In the genomic region with DNA sequence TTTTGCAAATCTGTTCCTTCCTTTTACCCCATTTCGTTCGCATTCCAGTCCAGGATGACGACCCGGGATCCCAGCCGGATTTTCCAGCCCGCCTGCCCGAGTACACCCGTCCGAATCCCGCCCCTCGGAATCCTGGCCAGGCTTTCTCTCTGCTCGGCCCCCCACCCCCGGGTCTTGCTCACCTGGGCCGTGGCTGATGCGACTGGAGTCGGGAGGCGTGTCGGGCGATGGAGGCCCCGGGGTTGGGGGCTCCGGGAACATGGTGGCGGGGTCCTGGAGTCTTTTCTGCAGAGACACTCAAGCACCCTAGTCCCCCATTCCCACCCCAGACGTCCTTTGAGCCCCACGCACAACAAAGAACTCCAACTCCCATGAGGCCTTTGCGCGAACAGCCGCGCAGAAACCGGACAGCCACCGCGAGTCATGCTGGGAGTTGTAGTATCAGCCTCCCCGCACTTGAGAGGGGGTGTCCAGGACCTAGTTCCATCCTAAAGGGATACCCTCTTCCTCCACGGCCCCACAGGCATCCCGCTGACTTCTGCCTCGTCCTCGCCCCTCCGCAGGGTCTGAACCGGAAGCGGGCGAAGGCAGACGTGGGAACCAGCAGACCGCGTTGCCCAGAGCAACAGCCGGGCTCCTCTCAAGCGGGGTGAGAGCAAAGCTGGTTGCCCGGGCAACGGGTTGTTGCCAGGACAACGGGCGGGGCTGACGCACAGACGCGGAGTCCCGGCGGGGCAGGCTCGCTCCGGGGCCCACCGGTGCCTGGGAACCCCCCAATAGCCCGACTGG, we compare ENCODE assay signal across 8 cellular contexts. TPM values are rescaled to one million over a fixed set of nuclear protein-coding genes. Genes with fewer than 3 reads are reported as not detected.
DNase-seq lines count a peak whose midpoint lies in the region; ATAC-seq and TF ChIP-seq lines count a peak whose summit lies in the region.

No MANE protein-coding gene starts in this region.

- CTCF ChIA-PET in OCI-LY7 (lab: Charles Lee; ENCODE audit: unreplicated experiment) = no interaction called here

- no peaks in the 10 kb centered on the region for H3K9me3 Mint-ChIP-seq in activated T-cell treated with anti-CD3 and anti-CD28 coated beads, Interleukin-2, amount 50 U/mL, for 4 hours

- ATAC-seq in activated T-cell treated with anti-CD3 and anti-CD28 coated beads, Interleukin-2, amount 50 U/mL, for 4 hours = peak; percentile 87
- ATAC-seq in stimulated activated naive CD8-positive, alpha-beta T cell treated with anti-CD3 and anti-CD28 coated beads, Interleukin-15, Interleukin-2, amounts not matched to agents 100 U/mL and 50 U/mL, for 24 hours = peak; percentile 86

- H3K36me3 ChIP-seq in HUES48 (ENCODE audit: control insufficient read depth, insufficient read depth, low read length) = no peaks in the 10 kb centered on the region
- no peaks in the 10 kb centered on the region for H3K36me3 ChIP-seq in OCI-LY7 (ENCODE audit: insufficient read depth, low read length)
- no peaks in the 10 kb centered on the region for H3K36me3 ChIP-seq in esophagus squamous epithelium
- peaks cover 7% of the 10 kb centered on the region for H3K36me3 ChIP-seq in neural cell (ENCODE audit: insufficient read depth, low read length)

- TF ChIP-seq CTCF in GM20000 (IDR thresholded peaks at IDR 0.05; ENCODE audit: extremely low read depth, missing control alignments) = no peak
- no peak for TF ChIP-seq CTCF in OCI-LY7 (conservative IDR thresholded peaks at IDR 0.05; ENCODE audit: low read length)
- TF ChIP-seq CTCF in esophagus squamous epithelium (IDR thresholded peaks at IDR 0.05) = no peak
- TF ChIP-seq CTCF in neural cell (IDR thresholded peaks at IDR 0.05; ENCODE audit: poor library complexity, severe bottlenecking) = no peak

- H2AFZ ChIP-seq in OCI-LY7 (ENCODE audit: low read length) = peak overlapping the region; percentile 10; the same call in 1 of the 2 replicates
- H2AFZ ChIP-seq in neural cell (ENCODE audit: low read depth, low read length) = peak overlapping the region; percentile 66

- POLR2A ChIA-PET in OCI-LY7 (lab: Charles Lee) = interaction anchor here (0.6 kb wide), 1 partner anchor 32 kb away, joined by 7 read pairs; no protein-coding TSS in a partner anchor

- TF ChIP-seq POLR2A in esophagus squamous epithelium (IDR thresholded peaks at IDR 0.05) = no peak

- H3K9ac ChIP-seq in HUES48 (ENCODE audit: low read depth, low read length) = no peak overlapping the region
- peak overlapping the region; percentile 99 for H3K9ac ChIP-seq in neural cell (ENCODE audit: low read length)

- peaks cover 74% of the 10 kb centered on the region for H3K27me3 Mint-ChIP-seq in activated T-cell treated with anti-CD3 and anti-CD28 coated beads, Interleukin-2, amount 50 U/mL, for 4 hours (ENCODE audit: low read depth)

- H3F3A ChIP-seq in neural cell (ENCODE audit: insufficient read depth, low read length, poor library complexity, severe bottlenecking) = no peaks in the 10 kb centered on the region

- H3K9me3 ChIP-seq in HUES48 (ENCODE audit: control insufficient read depth, insufficient read depth, low read length) (no peaks in the 10 kb centered on the region), OCI-LY7 (ENCODE audit: low read length) (no peaks in the 10 kb centered on the region), esophagus squamous epithelium (no peaks in the 10 kb centered on the region), neural cell (ENCODE audit: low read length) (no peaks in the 10 kb centered on the region)

- H3K9me2 ChIP-seq in OCI-LY7 (ENCODE audit: insufficient read depth, low read length) (no peaks in the 10 kb centered on the region), neural cell (ENCODE audit: insufficient read depth, low read length) (no peaks in the 10 kb centered on the region)

- no peaks in the 10 kb centered on the region for H4K20me1 ChIP-seq in OCI-LY7 (ENCODE audit: insufficient read depth, low read length)
- no peaks in the 10 kb centered on the region for H4K20me1 ChIP-seq in neural cell (ENCODE audit: insufficient read depth)

- H3K4me1 Mint-ChIP-seq in activated T-cell treated with anti-CD3 and anti-CD28 coated beads, Interleukin-2, amount 50 U/mL, for 4 hours (ENCODE audit: low read depth) = peaks cover 27% of the 10 kb centered on the region

- peak overlapping the region; percentile 75 for H3K4me3 ChIP-seq in HUES48 (ENCODE audit: low read depth, low read length)
- H3K4me3 ChIP-seq in OCI-LY7 (ENCODE audit: low read depth, low read length, poor library complexity, severe bottlenecking) = peak overlapping the region; percentile 65
- peak overlapping the region in 3 of 4 donors; percentile 6 to 48 (median 34) for H3K4me3 ChIP-seq in esophagus squamous epithelium
- peak overlapping the region; percentile 78 for H3K4me3 ChIP-seq in neural cell (ENCODE audit: low read length)

- 13 to 21% methylated on average over 14 to 27 of the region's 58 CpGs for WGBS in esophagus squamous epithelium, 2 donors

- peak overlapping the region; percentile 73 for H3K4me3 Mint-ChIP-seq in activated T-cell treated with anti-CD3 and anti-CD28 coated beads, Interleukin-2, amount 50 U/mL, for 4 hours

- peaks cover 51% of the 10 kb centered on the region for H3K27me3 ChIP-seq in HUES48 (ENCODE audit: control insufficient read depth, insufficient read depth, low read length)
- peaks cover 6 to 99% (median 18%) of the 10 kb centered on the region in 4 donors for H3K27me3 ChIP-seq in esophagus squamous epithelium
- peaks cover 27% of the 10 kb centered on the region for H3K27me3 ChIP-seq in neural cell (ENCODE audit: insufficient read depth, low read depth, low read length)

- no peak for TF ChIP-seq RAD21 in neural cell (conservative IDR thresholded peaks at IDR 0.05)

- no peaks in the 10 kb centered on the region for H3K79me2 ChIP-seq in OCI-LY7 (ENCODE audit: insufficient read depth, low read depth, low read length)
- H3K79me2 ChIP-seq in neural cell (replicated peaks; ENCODE audit: insufficient read depth, low read length) = peaks cover 4% of the 10 kb centered on the region

- BruUV-seq in OCI-LY7 (replicated peaks; lab: Mats Ljungman, UMichigan) = no TSS peak

- DNase-seq in C1 segment of cervical spinal cord (lab: John Stamatoyannopoulos, UW) = peak in 13 of 14 donors; percentile 34 to 92 (median 72)
- peak; percentile 96 for DNase-seq in GM20000 (ENCODE audit: low spot score)
- peak; percentile 90 for DNase-seq in OCI-LY7 (ENCODE audit: low spot score)
- peak; percentile 85 for DNase-seq in activated T-cell treated with anti-CD3 and anti-CD28 coated beads, Interleukin-2, amount 50 U/mL, for 4 hours
- no peak for DNase-seq in esophagus squamous epithelium (lab: John Stamatoyannopoulos, UW)
- peak; percentile 93 for DNase-seq in stimulated activated naive CD8-positive, alpha-beta T cell treated with anti-CD3 and anti-CD28 coated beads, Interleukin-15, Interleukin-2, amounts not matched to agents 100 U/mL and 50 U/mL, for 24 hours

- peak overlapping the region; percentile 32 for H3K27ac ChIP-seq in HUES48 (ENCODE audit: low read depth, low read length)
- H3K27ac ChIP-seq in OCI-LY7 (ENCODE audit: low read depth, low read length, poor library complexity, severe bottlenecking) = no peak overlapping the region
- no peak overlapping the region for H3K27ac ChIP-seq in esophagus squamous epithelium
- peak overlapping the region; percentile 98 for H3K27ac ChIP-seq in neural cell (ENCODE audit: low read length)

- TF ChIP-seq EP300 in neural cell (conservative IDR thresholded peaks at IDR 0.05; ENCODE audit: poor library complexity, severe bottlenecking) = peak; percentile 71

- H3K36me3 Mint-ChIP-seq in activated T-cell treated with anti-CD3 and anti-CD28 coated beads, Interleukin-2, amount 50 U/mL, for 4 hours (ENCODE audit: insufficient read depth) = no peaks in the 10 kb centered on the region

- peak overlapping the region; percentile 75 for H3K4me2 ChIP-seq in OCI-LY7 (ENCODE audit: low read length)
- peak overlapping the region; percentile 69 for H3K4me2 ChIP-seq in neural cell (ENCODE audit: low read length)

- H3K4me1 ChIP-seq in HUES48 (ENCODE audit: control insufficient read depth, insufficient read depth, low read length) (peaks cover 7% of the 10 kb centered on the region; the same call in 1 of the 2 replicates), OCI-LY7 (ENCODE audit: insufficient read depth, low read length, poor library complexity, severe bottlenecking) (peaks cover 26% of the 10 kb centered on the region), esophagus squamous epithelium (peaks cover 11 to 26% (median 16%) of the 10 kb centered on the region in 3 donors)

- intact Hi-C loops in OCI-LY7 (cut with micrococcal nuclease; ENCODE audit: unreplicated experiment) = loop anchor here (2.0 kb wide), 1 partner anchor 80 kb away; a partner anchor contains a TSS
- intact Hi-C loops in esophagus squamous epithelium (cut with DNase I) = no loop called here

RNA-seq across cellular contexts. Expression of a gene that starts 1.1 kb away (rescaled TPM):
- total RNA-seq in OCI-LY7 (2014; rRNA removed; shearing (Covaris generic)) = 0.44 TPM in 1 of 2 replicates, not detected in the other
- total RNA-seq in OCI-LY7 (2022) (0.84 and 1.3 TPM in 2 replicates), esophagus squamous epithelium (under 1 TPM in 1 of 4 donors, not detected in 3; 0.22 TPM)
- total RNA-seq in activated T-cell treated with anti-CD3 and anti-CD28 coated beads, Interleukin-2, amount 50 U/mL, for 4 hours = not detected
- 210 and 237 TPM in 2 replicates for polyA plus RNA-seq in neural cell
- polyA minus RNA-seq in neural cell = 80.6 and 90.6 TPM in 2 replicates

RNA-seq across cellular contexts. Expression of a gene that starts 12.6 kb away (rescaled TPM):
- total RNA-seq in OCI-LY7 (2014; rRNA removed; shearing (Covaris generic)) = 0.85 and 2.8 TPM in 2 replicates
- 2.2 and 2.5 TPM in 2 replicates for total RNA-seq in OCI-LY7 (2022)
- total RNA-seq in activated T-cell treated with anti-CD3 and anti-CD28 coated beads, Interleukin-2, amount 50 U/mL, for 4 hours = under 1 TPM in 2 of 3 donors, not detected in 1; 0.25 to 0.45 TPM
- 1 to 10 TPM in 3 of 4 donors, under 1 TPM in 1; 0.53 to 2.8 (median 1.4) TPM for total RNA-seq in esophagus squamous epithelium
- polyA plus RNA-seq in neural cell = 0.38 and 2.2 TPM in 2 replicates
- not detected in 2 replicates for polyA minus RNA-seq in neural cell

RNA-seq across cellular contexts. Expression of a gene that starts 21.4 kb away (rescaled TPM):
- total RNA-seq in OCI-LY7 (2014; rRNA removed; shearing (Covaris generic)) = 2.6 TPM in 1 of 2 replicates, not detected in the other
- total RNA-seq in OCI-LY7 (2022) (not detected in 2 replicates), esophagus squamous epithelium (not detected)
- not detected for total RNA-seq in activated T-cell treated with anti-CD3 and anti-CD28 coated beads, Interleukin-2, amount 50 U/mL, for 4 hours
- polyA plus RNA-seq in neural cell = 22.5 and 22.6 TPM in 2 replicates
- polyA minus RNA-seq in neural cell = 3.7 and 5.9 TPM in 2 replicates

RNA-seq across cellular contexts. Expression of a gene that starts 30.0 kb away (rescaled TPM):
- 17.6 and 21.9 TPM in 2 replicates for total RNA-seq in OCI-LY7 (2014; rRNA removed; shearing (Covaris generic))
- total RNA-seq in OCI-LY7 (2022) = 11.2 and 11.6 TPM in 2 replicates
- total RNA-seq in activated T-cell treated with anti-CD3 and anti-CD28 coated beads, Interleukin-2, amount 50 U/mL, for 4 hours = not detected
- 10 to 100 TPM in 1 of 4 donors, 1 to 10 TPM in 3; 3.3 to 23.1 (median 6.2) TPM for total RNA-seq in esophagus squamous epithelium
- 4.0 and 6.2 TPM in 2 replicates for polyA plus RNA-seq in neural cell
- 3.4 TPM in 1 of 2 replicates, not detected in the other for polyA minus RNA-seq in neural cell

RNA-seq across cellular contexts. Expression of a gene that starts 30.3 kb away (rescaled TPM):
- total RNA-seq in OCI-LY7 (2014; rRNA removed; shearing (Covaris generic)) = not detected in 2 replicates
- total RNA-seq in OCI-LY7 (2022) (not detected in 2 replicates), esophagus squamous epithelium (1 to 10 TPM in 3 of 4 donors, under 1 TPM in 1; 0.57 to 2.0 (median 1.3) TPM)
- total RNA-seq in activated T-cell treated with anti-CD3 and anti-CD28 coated beads, Interleukin-2, amount 50 U/mL, for 4 hours = under 1 TPM; 0.11 to 0.38 (median 0.11) TPM
- polyA plus RNA-seq in neural cell = 0.54 and 0.56 TPM in 2 replicates
- polyA minus RNA-seq in neural cell = 0.73 TPM in 1 of 2 replicates, not detected in the other

Comparison
In these comparisons a context has a peak if more than half of its experiments do, and no peak if none do; other contexts are left out.
1. H3K27ac ChIP-seq: peak in HUES48 (single experiment) and neural cell (single experiment); none in OCI-LY7 (single experiment) and esophagus squamous epithelium (0 of 4).
2. Peak in every context shown above with its lines, with median percentiles within 50 percentile points of each other: H3K4me3 ChIP-seq.